20 cellular contexts compared by ENCODE assay signal in genomic region chr5:123811771-123812170, GRCh38.
DNase-seq lines count a peak whose midpoint lies in the region; ATAC-seq and TF ChIP-seq lines count a peak whose summit lies in the region.
"Had no signal": no experiment of that assay in that cellular context is flagged by ENCODE, and none has a peak within 500 bp of the region (broad histone marks: within the 10 kb centered on the region; RNA-seq: fewer than 3 reads in every experiment).

No MANE protein-coding gene starts in this region.

- H4K20me1 ChIP-seq in Karpas-422 (ENCODE audit: insufficient read depth, low read depth, low read length), result no peaks in the 10 kb centered on the region
- no peaks in the 10 kb centered on the region for H4K20me1 ChIP-seq in neural progenitor cell (ENCODE audit: low read depth)
- H4K20me1 ChIP-seq in PC-9 (ENCODE audit: insufficient read depth), result no peaks in the 10 kb centered on the region

- H3F3A ChIP-seq in neural progenitor cell (ENCODE audit: low read depth) (peaks cover 7% of the 10 kb centered on the region), PC-9 (ENCODE audit: insufficient read depth, low read depth) (no peaks in the 10 kb centered on the region)

- H3K36me3 Mint-ChIP-seq in Calu3 (ENCODE audit: insufficient read depth, unreplicated experiment) (no peaks in the 10 kb centered on the region), neural progenitor cell (no peaks in the 10 kb centered on the region), T-cell (no peaks in the 10 kb centered on the region)
- H3K36me3 Mint-ChIP-seq: CD4-positive, alpha-beta memory T cell had no signal

- H3K9me3 Mint-ChIP-seq in Calu3 (ENCODE audit: low read depth, unreplicated experiment) (no peaks in the 10 kb centered on the region), neural progenitor cell (no peaks in the 10 kb centered on the region), T-cell (peaks cover 0 to 3% (median 0%) of the 10 kb centered on the region in 3 donors)

- POLR2A ChIA-PET in PC-9 (lab: Charles Lee; ENCODE audit: unreplicated experiment), result no interaction called here
- POLR2A ChIA-PET in T-cell (lab: Charles Lee), result no interaction called here

- H3K4me3 Mint-ChIP-seq in Calu3 (ENCODE audit: low read depth, unreplicated experiment), result no peak overlapping the region
- H3K4me3 Mint-ChIP-seq in neural progenitor cell, result no peak overlapping the region
- no peak overlapping the region for H3K4me3 Mint-ChIP-seq in T-cell
- H3K4me3 Mint-ChIP-seq: B cell; CD4-positive, alpha-beta memory T cell had no signal

- peak overlapping the region; percentile 96 for H3K27ac ChIP-seq in Karpas-422 (ENCODE audit: low read length)
- peak overlapping the region; percentile 46; the same call in 1 of the 2 replicates for H3K27ac ChIP-seq in SJCRH30
- no peak overlapping the region for H3K27ac ChIP-seq in neural progenitor cell
- H3K27ac ChIP-seq in PC-9, result no peak overlapping the region
- H3K27ac ChIP-seq: SJSA1 had no signal

- H3K36me3 ChIP-seq in Karpas-422 (ENCODE audit: insufficient read depth, low read length), result no peaks in the 10 kb centered on the region
- H3K36me3 ChIP-seq in SJCRH30, result no peaks in the 10 kb centered on the region
- no peaks in the 10 kb centered on the region for H3K36me3 ChIP-seq in neural progenitor cell
- no peaks in the 10 kb centered on the region for H3K36me3 ChIP-seq in MG63
- no peaks in the 10 kb centered on the region for H3K36me3 ChIP-seq in PC-9 (ENCODE audit: low read depth)
- H3K36me3 ChIP-seq: SJSA1 had no signal

- H2AFZ ChIP-seq in Karpas-422 (ENCODE audit: low read length), result no peak overlapping the region
- no peak overlapping the region for H2AFZ ChIP-seq in neural progenitor cell (replicated peaks)
- no peak overlapping the region for H2AFZ ChIP-seq in PC-9

- H3K27ac Mint-ChIP-seq in Calu3 (ENCODE audit: unreplicated experiment) (peak overlapping the region; percentile 17), neural progenitor cell (peak overlapping the region; percentile 34), T-cell (no peak overlapping the region)
- H3K27ac Mint-ChIP-seq: B cell; CD4-positive, alpha-beta memory T cell had no signal

- ATAC-seq in T-cell (replicated peaks in 1 of 4), result no peak

- H3K4me1 ChIP-seq in Karpas-422 (ENCODE audit: low read length) (peaks cover 91% of the 10 kb centered on the region), SJCRH30 (peaks cover 66% of the 10 kb centered on the region), neural progenitor cell (peaks cover 71% of the 10 kb centered on the region), PC-9 (replicated peaks; ENCODE audit: insufficient read depth) (no peaks in the 10 kb centered on the region; the same call in 1 of the 2 replicates)

- H3K4me3 ChIP-seq in Karpas-422 (ENCODE audit: low read length) (no peak overlapping the region), SJCRH30 (no peak overlapping the region), neural progenitor cell (no peak overlapping the region), MG63 (no peak overlapping the region), PC-9 (no peak overlapping the region)
- H3K4me3 ChIP-seq: SJSA1 had no signal

- H3K79me2 ChIP-seq in Karpas-422 (ENCODE audit: low read length) (no peaks in the 10 kb centered on the region), neural progenitor cell (ENCODE audit: low read depth) (no peaks in the 10 kb centered on the region), PC-9 (ENCODE audit: low read depth) (no peaks in the 10 kb centered on the region)

- peak overlapping the region; percentile 61 for H3K4me2 ChIP-seq in Karpas-422 (ENCODE audit: low read depth, low read length, poor library complexity, severe bottlenecking)
- H3K4me2 ChIP-seq in neural progenitor cell, result peak overlapping the region; percentile 40
- H3K4me2 ChIP-seq in PC-9, result no peak overlapping the region

- no TSS peak for BruUV-seq in Calu3 (replicated peaks; lab: Mats Ljungman, UMichigan)
- no TSS peak for BruUV-seq in PC-9 (replicated peaks; lab: Mats Ljungman, UMichigan)

- H3K27me3 ChIP-seq in Karpas-422 (ENCODE audit: low read length), result no peaks in the 10 kb centered on the region
- no peaks in the 10 kb centered on the region for H3K27me3 ChIP-seq in SJCRH30
- no peaks in the 10 kb centered on the region for H3K27me3 ChIP-seq in neural progenitor cell
- no peaks in the 10 kb centered on the region for H3K27me3 ChIP-seq in MG63
- H3K27me3 ChIP-seq in PC-9 (ENCODE audit: insufficient read depth, low read depth), result no peaks in the 10 kb centered on the region
- H3K27me3 ChIP-seq: SJSA1 had no signal

- DNase-seq in Calu3 (no peak), Karpas-422 (no peak), SJCRH30 (no peak), neural progenitor cell (ENCODE audit: low spot score) (no peak), MG63 (no peak), PC-9 (no peak), T-cell (no peak)
- DNase-seq: CD4-positive, alpha-beta memory T cell; DMS79; HCEC 1CT; KBM-7; NCI-H1092; NCI-H146; NCI-H2081 treated with DMSO at 0.1 percent for 48 hours; NCI-H226; NCI-H524 treated with DMSO at 0.1 percent for 48 hours; NK-92 treated with Interleukin-12 subunit alpha and Interleukin-12 subunit beta, amount 100 ng/mL, for 24 hours; SW 1271 had no signal

- H3K9me2 ChIP-seq in Karpas-422 (replicated peaks; ENCODE audit: insufficient read depth, low read length) (no peaks in the 10 kb centered on the region), PC-9 (ENCODE audit: insufficient read depth) (no peaks in the 10 kb centered on the region)

- TF ChIP-seq CTCF in Calu3 (IDR thresholded peaks at IDR 0.05; ENCODE audit: unreplicated experiment) (no peak), neural progenitor cell (IDR thresholded peaks at IDR 0.05) (no peak), PC-9 (conservative IDR thresholded peaks at IDR 0.05) (no peak)

- intact Hi-C loops in Calu3 (cut with micrococcal nuclease; ENCODE audit: unreplicated experiment), result no loop called here
- intact Hi-C loops in PC-9 (cut with micrococcal nuclease; ENCODE audit: unreplicated experiment), result no loop called here

- CTCF ChIA-PET in Calu3 (lab: Charles Lee), result interaction anchor here (0.6 kb wide), 1 partner anchor 12 kb away, joined by 3 read pairs; no protein-coding TSS in a partner anchor
- CTCF ChIA-PET in PC-9 (lab: Charles Lee), result no interaction called here
- CTCF ChIA-PET in T-cell (lab: Charles Lee), result no interaction called here

- H3K27me3 Mint-ChIP-seq in Calu3 (ENCODE audit: unreplicated experiment) (no peaks in the 10 kb centered on the region), neural progenitor cell (ENCODE audit: insufficient read depth, low read depth) (peaks cover 2% of the 10 kb centered on the region), T-cell (no peaks in the 10 kb centered on the region)
- H3K27me3 Mint-ChIP-seq: B cell; CD4-positive, alpha-beta memory T cell had no signal

- peaks cover 26% of the 10 kb centered on the region for H3K4me1 Mint-ChIP-seq in Calu3 (ENCODE audit: low read depth, unreplicated experiment)
- peaks cover 87% of the 10 kb centered on the region for H3K4me1 Mint-ChIP-seq in neural progenitor cell
- no peaks in the 10 kb centered on the region for H3K4me1 Mint-ChIP-seq in T-cell
- H3K4me1 Mint-ChIP-seq: CD4-positive, alpha-beta memory T cell had no signal

- no peaks in the 10 kb centered on the region for H3K9me3 ChIP-seq in Karpas-422 (ENCODE audit: low read length)
- no peaks in the 10 kb centered on the region for H3K9me3 ChIP-seq in SJCRH30 (replicated peaks)
- no peaks in the 10 kb centered on the region for H3K9me3 ChIP-seq in neural progenitor cell (ENCODE audit: low read depth)
- no peaks in the 10 kb centered on the region for H3K9me3 ChIP-seq in MG63
- H3K9me3 ChIP-seq in PC-9 (ENCODE audit: insufficient read depth, low read depth), result no peaks in the 10 kb centered on the region
- H3K9me3 ChIP-seq: SJSA1 had no signal

- H3K9ac ChIP-seq in Karpas-422 (ENCODE audit: low read length), result no peak overlapping the region
- H3K9ac ChIP-seq in neural progenitor cell, result no peak overlapping the region

Comparison
In these comparisons a context has a peak if more than half of its experiments do, and no peak if none do; other contexts are left out.
1. H3K27ac Mint-ChIP-seq: peak in Calu3 (single experiment) and neural progenitor cell (single experiment); none in T-cell (0 of 2).
2. H3K27ac ChIP-seq: peak in Karpas-422 (single experiment) and SJCRH30 (single experiment); none in neural progenitor cell (single experiment) and PC-9 (single experiment).